In the genomic region with DNA sequence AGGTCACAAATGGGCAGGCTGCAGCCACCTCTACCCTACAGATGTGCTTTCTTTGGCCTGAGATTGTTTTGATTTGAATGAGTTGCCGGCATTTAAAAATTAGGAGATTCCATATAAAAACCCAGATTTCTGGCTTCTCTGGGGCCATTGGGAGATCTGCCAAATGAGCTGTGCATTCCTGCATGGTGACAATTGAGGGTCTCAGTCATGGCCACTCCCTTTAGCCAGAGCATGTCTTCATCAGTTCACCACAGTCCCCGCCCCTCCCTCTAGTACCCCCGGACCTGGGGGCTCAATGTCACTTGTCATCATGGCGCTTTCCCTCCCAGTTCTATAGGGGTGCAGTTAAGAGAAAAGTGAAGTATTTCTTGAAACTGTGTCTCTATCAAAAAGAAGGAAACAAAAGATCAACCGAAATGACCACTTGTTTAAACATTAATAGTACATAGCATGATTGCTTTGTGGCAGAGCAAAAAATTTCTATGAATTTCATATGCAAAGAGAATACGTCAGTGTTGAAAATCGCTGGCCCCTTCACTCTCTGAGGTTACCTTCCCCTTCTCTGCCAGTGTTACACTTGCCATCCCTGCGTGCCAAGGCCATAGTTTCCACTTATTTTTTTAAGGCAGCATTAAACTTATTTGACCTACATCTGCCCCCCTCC, we compare ENCODE assay signal across 29 cellular contexts. TPM values are rescaled to one million over a fixed set of nuclear protein-coding genes. Genes with fewer than 3 reads are reported as not detected.
"Had no signal": no experiment of that assay in that cellular context is flagged by ENCODE, and none has a peak within 500 bp of the region (broad histone marks: within the 10 kb centered on the region; RNA-seq: fewer than 3 reads in every experiment).

No MANE protein-coding gene starts in this region.

- H3K4me1 Mint-ChIP-seq: activated CD4-positive, alpha-beta T cell treated with anti-CD3 and anti-CD28 coated beads, Interleukin-2, amount 10 ng/mL, durations not matched to agents 7 days and 5 days; activated naive CD4-positive, alpha-beta T cell treated with anti-CD3 and anti-CD28 coated beads, Interleukin-2, amount 50 U/mL, for 24 hours; central memory CD8-positive, alpha-beta T cell; T-cell had no signal

- H3K27ac Mint-ChIP-seq: activated CD4-positive, alpha-beta T cell treated with anti-CD3 and anti-CD28 coated beads, Interleukin-2, amount 10 ng/mL, durations not matched to agents 7 days and 5 days; activated naive CD4-positive, alpha-beta T cell treated with anti-CD3 and anti-CD28 coated beads, Interleukin-2, amount 50 U/mL, for 24 hours; effector memory CD8-positive, alpha-beta T cell; stimulated activated naive CD8-positive, alpha-beta T cell treated with anti-CD3 and anti-CD28 coated beads, Interleukin-15, Interleukin-2, amounts not matched to agents 100 ng/mL and 50 ng/mL, for 24 hours; T-cell; T-helper 2 cell treated with Interferon-gamma antibody and Interleukin-4, amounts not matched to agents 5 μg/mL and 100 μg/mL, for 36 hours; type B pancreatic cell had no signal

- H3K27me3 ChIP-seq: adrenal gland, breast epithelium, colonic mucosa, hepatocyte, vagina had no signal

- FAIRE-seq: astrocyte, endothelial cell of umbilical vein, frontal cortex, TTC549 had no signal

- H3K4me3 ChIP-seq: adrenal gland, breast epithelium, colonic mucosa, dorsolateral prefrontal cortex, hepatocyte, prostate gland, vagina had no signal

- H3K4me1 ChIP-seq: adrenal gland, colonic mucosa, prostate gland, vagina had no signal

- DNase-seq: activated CD4-positive, alpha-beta T cell treated with anti-CD3 and anti-CD28 coated beads, Interleukin-2, amount 10 ng/mL, durations not matched to agents 7 days and 5 days; activated CD4-positive, CD25-positive, alpha-beta regulatory T cell treated with anti-CD3 and anti-CD28 coated beads, Interleukin-2, amount 50 U/mL, for 72 hours; activated gamma-delta T cell treated with Interleukin-2 at 50 U/mL for 16 hours; activated T-cell treated with anti-CD3 and anti-CD28 coated beads, Interleukin-2, amount 50 U/mL, for 1 hour; adrenal gland; colonic mucosa; dorsolateral prefrontal cortex; effector memory CD8-positive, alpha-beta T cell; glutamatergic neuron; kidney glomerular epithelial cell; stimulated activated CD4-positive, alpha-beta T cell treated with anti-CD3 and anti-CD28 coated beads, Interleukin-12 subunit alpha, Interleukin-12 subunit beta, amount 100 ng/mL, for 4 hours; stimulated activated CD4-positive, alpha-beta T cell treated with anti-CD3 and anti-CD28 coated beads, Interleukin-4, amount 100 ng/mL, for 4 hours; T-cell; WERI-Rb-1 had no signal

- H2AFZ ChIP-seq: hepatocyte had no signal

- H3K9me3 Mint-ChIP-seq: activated CD4-positive, alpha-beta T cell treated with anti-CD3 and anti-CD28 coated beads, Interleukin-2, amount 10 ng/mL, durations not matched to agents 7 days and 5 days; central memory CD8-positive, alpha-beta T cell; effector memory CD8-positive, alpha-beta T cell; T-helper 2 cell treated with Interferon-gamma antibody and Interleukin-4, amounts not matched to agents 5 μg/mL and 100 μg/mL, for 36 hours had no signal

- H3K4me2 ChIP-seq: hepatocyte had no signal

- H3K36me3 ChIP-seq: adrenal gland, breast epithelium, colonic mucosa, prostate gland, vagina had no signal

- H3K4me3 Mint-ChIP-seq: activated CD4-positive, alpha-beta T cell treated with anti-CD3 and anti-CD28 coated beads, Interleukin-2, amount 10 ng/mL, durations not matched to agents 7 days and 5 days; activated naive CD4-positive, alpha-beta T cell treated with anti-CD3 and anti-CD28 coated beads, Interleukin-2, amount 50 U/mL, for 24 hours; central memory CD8-positive, alpha-beta T cell; effector memory CD8-positive, alpha-beta T cell; stimulated activated naive CD8-positive, alpha-beta T cell treated with anti-CD3 and anti-CD28 coated beads, Interleukin-15, Interleukin-2, amounts not matched to agents 100 ng/mL and 50 ng/mL, for 24 hours; T-cell; T-helper 2 cell treated with Interferon-gamma antibody and Interleukin-4, amounts not matched to agents 5 μg/mL and 100 μg/mL, for 36 hours; type B pancreatic cell had no signal

- H3K36me3 Mint-ChIP-seq: activated naive CD4-positive, alpha-beta T cell treated with anti-CD3 and anti-CD28 coated beads, Interleukin-2, amount 50 U/mL, for 24 hours; T-cell had no signal

- H3K27me3 Mint-ChIP-seq: stimulated activated naive CD8-positive, alpha-beta T cell treated with anti-CD3 and anti-CD28 coated beads, Interleukin-15, Interleukin-2, amounts not matched to agents 100 ng/mL and 50 ng/mL, for 24 hours had no signal

- ATAC-seq: effector memory CD8-positive, alpha-beta T cell; esophagus mucosa; T-cell had no signal

- H3K27ac ChIP-seq: adrenal gland, colonic mucosa, hepatocyte, prostate gland, vagina, WERI-Rb-1 had no signal

- H3K9me3 ChIP-seq: adrenal gland, colonic mucosa, prostate gland, vagina had no signal

RNA-seq across cellular contexts. Expression of gene EYA2, which starts 21.1 kb away (rescaled TPM):
- total RNA-seq: activated CD4-positive, alpha-beta T cell treated with anti-CD3 and anti-CD28 coated beads, Interleukin-2, amount 10 ng/mL, durations not matched to agents 7 days and 5 days; endothelial cell of umbilical vein; myocyte; T-cell had no signal
- polyA plus RNA-seq: endothelial cell of umbilical vein had no signal
